In the genomic region with DNA sequence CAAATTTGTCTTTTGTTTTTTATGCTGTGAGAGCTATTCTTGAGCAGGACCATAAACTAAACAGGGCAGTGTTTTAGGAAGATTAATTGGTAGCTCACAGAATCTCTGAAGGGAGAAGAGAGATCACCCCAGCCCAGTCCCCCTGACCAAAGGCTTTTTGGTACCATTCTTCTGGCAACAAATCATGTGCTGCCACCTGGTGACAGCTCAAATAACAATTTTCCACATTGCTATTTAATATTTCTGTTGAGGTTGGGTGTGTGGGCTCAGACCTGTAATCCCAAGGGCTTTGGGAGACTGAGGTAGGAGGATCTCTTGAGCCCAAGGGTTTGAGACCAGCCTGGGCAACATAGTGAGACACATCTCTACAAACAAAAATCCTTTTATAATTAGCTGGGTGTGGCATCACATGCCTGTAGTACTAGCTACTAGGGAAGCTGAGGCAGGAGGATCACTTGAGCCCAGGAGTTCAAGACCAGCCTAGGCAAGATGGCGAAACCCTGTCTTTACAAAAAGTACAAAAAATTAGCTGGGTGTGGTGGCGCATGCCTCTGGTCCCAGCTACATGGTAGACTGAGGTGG, we compare ENCODE assay signal across 8 cellular contexts. TPM values are rescaled to one million over a fixed set of nuclear protein-coding genes. Genes with fewer than 3 reads are reported as not detected.
DNase-seq lines count a peak whose midpoint lies in the region; ATAC-seq and TF ChIP-seq lines count a peak whose summit lies in the region.

No MANE protein-coding gene starts in this region.

- no peak overlapping the region for H2BK12ac ChIP-seq in H9 (ENCODE audit: insufficient read length, low read depth, low read length)

- H3K4ac ChIP-seq in H9 (ENCODE audit: low read depth, low read length), result no peak overlapping the region

- no peak overlapping the region for H4K91ac ChIP-seq in H9 (ENCODE audit: insufficient read length, low read depth, low read length)

- H3K27me3 Mint-ChIP-seq in CD8-positive, alpha-beta memory T cell, result no peaks in the 10 kb centered on the region
- peaks cover 3% of the 10 kb centered on the region for H3K27me3 Mint-ChIP-seq in H9 (ENCODE audit: low read depth)
- H3K27me3 Mint-ChIP-seq in activated T-cell treated with anti-CD3 and anti-CD28 coated beads, Interleukin-2, amount 50 U/mL, for 72 hours (ENCODE audit: low read depth), result no peaks in the 10 kb centered on the region

- H3K23ac ChIP-seq in H9 (ENCODE audit: insufficient read length, low read depth, low read length), result no peak overlapping the region

- H3K23me2 ChIP-seq in H9 (ENCODE audit: insufficient read length, low read depth, low read length, poor library complexity, severe bottlenecking), result peaks cover 10% of the 10 kb centered on the region

- H3T11ph ChIP-seq in H9 (ENCODE audit: low read length), result no peak overlapping the region

- no peak overlapping the region for H2BK5ac ChIP-seq in H9 (ENCODE audit: insufficient read length, low read length)

- H3K27me3 ChIP-seq in CD8-positive, alpha-beta memory T cell (ENCODE audit: insufficient read depth, low read length, poor library complexity, severe bottlenecking), result no peaks in the 10 kb centered on the region
- H3K27me3 ChIP-seq in H9 (ENCODE audit: insufficient read depth, low read length), result no peaks in the 10 kb centered on the region

- peak overlapping the region in 6 of 8 donors; percentile 1 to 77 (median 58) for H3K27ac Mint-ChIP-seq in CD8-positive, alpha-beta memory T cell
- H3K27ac Mint-ChIP-seq in H9, result no peak overlapping the region
- H3K27ac Mint-ChIP-seq in activated T-cell treated with anti-CD3 and anti-CD28 coated beads, Interleukin-2, amount 50 U/mL, for 72 hours, result no peak overlapping the region

- no peak overlapping the region for H2AFZ ChIP-seq in H9 (ENCODE audit: low read length)

- no peak overlapping the region for H3K9ac ChIP-seq in H9 (ENCODE audit: extremely low read depth, insufficient read length, low read length)

- H3K4me3 ChIP-seq in CD8-positive, alpha-beta memory T cell (ENCODE audit: low read length), result no peak overlapping the region
- no peak overlapping the region for H3K4me3 ChIP-seq in retinal pigment epithelial cell (ENCODE audit: low read length)

- peaks cover 14% of the 10 kb centered on the region for H3K4me1 ChIP-seq in CD8-positive, alpha-beta memory T cell (ENCODE audit: insufficient read depth, low read length)
- no peaks in the 10 kb centered on the region for H3K4me1 ChIP-seq in H9 (ENCODE audit: insufficient read depth, low read length)

- no peak overlapping the region for H2BK20ac ChIP-seq in H9 (ENCODE audit: low read depth, low read length, poor library complexity, severe bottlenecking)

- DNase-seq in CD8-positive, alpha-beta memory T cell, result peak; percentile 34 to 58 (median 50)
- DNase-seq in H9 (peak; percentile 38), NCI-H774 (lab: John Stamatoyannopoulos, UW) (peak; percentile 44), fibroblast of the conjunctiva (ENCODE audit: low read depth) (peak; percentile 51), retinal pigment epithelial cell (ENCODE audit: low read depth) (no peak)
- DNase-seq in activated T-cell treated with anti-CD3 and anti-CD28 coated beads, Interleukin-2, amount 50 U/mL, for 72 hours, result peak; percentile 43 to 50

- no peak overlapping the region for H3K14ac ChIP-seq in H9 (ENCODE audit: insufficient read depth, low read length)

- CTCF ChIA-PET in CD8-positive, alpha-beta memory T cell (lab: Charles Lee), result interaction anchor here (0.6 to 8.5 kb wide), 29 partner anchors 8 to 819 kb away, joined by 3 to 104 read pairs (median 4); a partner anchor contains a TSS

- no peak overlapping the region for H4K8ac ChIP-seq in H9 (replicated peaks; ENCODE audit: insufficient read length, low read depth, low read length)

- peaks cover 4 to 9% (median 6%) of the 10 kb centered on the region in 3 donors for H3K4me1 Mint-ChIP-seq in CD8-positive, alpha-beta memory T cell
- peaks cover 5% of the 10 kb centered on the region in 2 experiments for H3K4me1 Mint-ChIP-seq in H9
- peaks cover 10% of the 10 kb centered on the region for H3K4me1 Mint-ChIP-seq in activated T-cell treated with anti-CD3 and anti-CD28 coated beads, Interleukin-2, amount 50 U/mL, for 72 hours (ENCODE audit: low read depth)

- no peaks in the 10 kb centered on the region for H3K9me3 ChIP-seq in CD8-positive, alpha-beta memory T cell (ENCODE audit: low read length)
- H3K9me3 ChIP-seq in H9 (ENCODE audit: control insufficient read depth, low read depth, low read length), result no peaks in the 10 kb centered on the region

- no peak overlapping the region for H3K4me2 ChIP-seq in H9 (ENCODE audit: insufficient read depth, insufficient read length, low read length)

- peak; percentile 73 for TF ChIP-seq CTCF in H9 (conservative IDR thresholded peaks at IDR 0.05)
- TF ChIP-seq CTCF in retinal pigment epithelial cell (conservative IDR thresholded peaks at IDR 0.05; ENCODE audit: low read depth, low read length), result peak; percentile 53

- no peak overlapping the region for H2BK120ac ChIP-seq in H9 (ENCODE audit: low read depth, low read length, poor library complexity, severe bottlenecking)

- POLR2A ChIA-PET in CD8-positive, alpha-beta memory T cell (lab: Charles Lee), result no interaction called here

- no peak overlapping the region for H3K18ac ChIP-seq in H9 (ENCODE audit: insufficient read length, low read depth, low read length)

- no peak overlapping the region for H3K56ac ChIP-seq in H9 (ENCODE audit: insufficient read length, low read depth, low read length)

- H3K27ac ChIP-seq in CD8-positive, alpha-beta memory T cell (ENCODE audit: low read depth, low read length), result no peak overlapping the region
- no peak overlapping the region for H3K27ac ChIP-seq in H9 (ENCODE audit: insufficient read length, low read depth, low read length)

- H3K79me1 ChIP-seq in H9 (ENCODE audit: insufficient read depth, low read depth, low read length, poor library complexity, severe bottlenecking), result no peaks in the 10 kb centered on the region

- H3K36me3 Mint-ChIP-seq in CD8-positive, alpha-beta memory T cell, result peaks cover 0 to 20% (median 5%) of the 10 kb centered on the region in 3 donors
- peaks cover 2 to 9% (median 9%) of the 10 kb centered on the region in 3 experiments; a peak in 6 of 7 replicates for H3K36me3 Mint-ChIP-seq in H9 (ENCODE audit: insufficient read depth in 1 of 3, low read depth in 3 of 3)
- peaks cover 0 to 4% of the 10 kb centered on the region in 2 donors for H3K36me3 Mint-ChIP-seq in activated T-cell treated with anti-CD3 and anti-CD28 coated beads, Interleukin-2, amount 50 U/mL, for 72 hours (ENCODE audit: insufficient read depth in 2 of 2)

- no peaks in the 10 kb centered on the region for H3K79me2 ChIP-seq in H9 (ENCODE audit: insufficient read depth, low read length)

- no CpG with 5 or more reads among the region's 2 CpGs for WGBS in H9 (ENCODE audit: extremely low coverage, insufficient read length, low lambda C conversion rate)

- H2BK15ac ChIP-seq in H9 (ENCODE audit: low read depth, low read length), result no peak overlapping the region

- peak overlapping the region in 4 of 7 donors; percentile 38 to 66 (median 61) for H3K4me3 Mint-ChIP-seq in CD8-positive, alpha-beta memory T cell
- peak overlapping the region in 1 of 2 experiments; percentile 50; a peak in 1 of 5 replicates for H3K4me3 Mint-ChIP-seq in H9
- H3K4me3 Mint-ChIP-seq in activated T-cell treated with anti-CD3 and anti-CD28 coated beads, Interleukin-2, amount 50 U/mL, for 72 hours, result peak overlapping the region in 1 of 2 donors; percentile 36

- ATAC-seq in activated T-cell treated with anti-CD3 and anti-CD28 coated beads, Interleukin-2, amount 50 U/mL, for 72 hours (replicated peaks in 1 of 2), result no peak
- no peak for ATAC-seq in HG02642 (IDR thresholded peaks at IDR 0.05; ENCODE audit: poor library complexity, unreplicated experiment)
- no peak for ATAC-seq in HG03097 (IDR thresholded peaks at IDR 0.05; ENCODE audit: low FRiP score, unreplicated experiment)

- H3K9me3 Mint-ChIP-seq in CD8-positive, alpha-beta memory T cell, result no peaks in the 10 kb centered on the region
- H3K9me3 Mint-ChIP-seq in H9, result peaks cover 6 to 12% of the 10 kb centered on the region in 2 experiments; a peak in 4 of 5 replicates
- H3K9me3 Mint-ChIP-seq in activated T-cell treated with anti-CD3 and anti-CD28 coated beads, Interleukin-2, amount 50 U/mL, for 72 hours, result no peaks in the 10 kb centered on the region

- H3K36me3 ChIP-seq in CD8-positive, alpha-beta memory T cell (ENCODE audit: insufficient read depth, low read length), result no peaks in the 10 kb centered on the region

- H4K20me1 ChIP-seq in H9 (ENCODE audit: control insufficient read depth, insufficient read depth, insufficient read length), result no peaks in the 10 kb centered on the region

- H4K5ac ChIP-seq in H9 (ENCODE audit: insufficient read length, low read depth, low read length), result no peak overlapping the region

- no peak overlapping the region for H2AK5ac ChIP-seq in H9 (ENCODE audit: insufficient read length, low read length)

RNA-seq across cellular contexts. Expression of a gene that starts 2.2 kb away (rescaled TPM):
- 1 to 10 TPM; 2.9 to 3.6 TPM for total RNA-seq in CD8-positive, alpha-beta memory T cell
- polyA plus RNA-seq in CD8-positive, alpha-beta memory T cell, result 3.1 TPM
- total RNA-seq in H9 (2021), result 6.2 and 7.2 TPM in 2 replicates
- 1 to 10 TPM; 5.9 to 8.8 TPM for total RNA-seq in activated T-cell treated with anti-CD3 and anti-CD28 coated beads, Interleukin-2, amount 50 U/mL, for 72 hours

RNA-seq across cellular contexts. Expression of a gene that starts 6.7 kb away (rescaled TPM):
- total RNA-seq in CD8-positive, alpha-beta memory T cell, result 1 to 10 TPM; 6.1 to 6.6 TPM
- polyA plus RNA-seq in CD8-positive, alpha-beta memory T cell, result 7.7 TPM
- total RNA-seq in H9 (2021), result 1.4 and 2.4 TPM in 2 replicates
- total RNA-seq in activated T-cell treated with anti-CD3 and anti-CD28 coated beads, Interleukin-2, amount 50 U/mL, for 72 hours, result 10 to 100 TPM; 15.2 to 15.5 TPM

RNA-seq across cellular contexts. Expression of a gene that starts 6.9 kb away (rescaled TPM):
- total RNA-seq in CD8-positive, alpha-beta memory T cell, result 1 to 10 TPM; 6.6 to 7.2 TPM
- 0.64 TPM for polyA plus RNA-seq in CD8-positive, alpha-beta memory T cell
- total RNA-seq in H9 (2021), result 11.9 and 12.8 TPM in 2 replicates
- 1 to 10 TPM; 3.4 to 4.7 TPM for total RNA-seq in activated T-cell treated with anti-CD3 and anti-CD28 coated beads, Interleukin-2, amount 50 U/mL, for 72 hours

RNA-seq across cellular contexts. Expression of a gene that starts 28.5 kb away (rescaled TPM):
- 100 to 1,000 TPM; 784 to 849 TPM for total RNA-seq in CD8-positive, alpha-beta memory T cell
- 261 TPM for polyA plus RNA-seq in CD8-positive, alpha-beta memory T cell
- 1,003 and 1,011 TPM in 2 replicates for total RNA-seq in H9 (2021)
- 100 to 1,000 TPM; 128 to 146 TPM for total RNA-seq in activated T-cell treated with anti-CD3 and anti-CD28 coated beads, Interleukin-2, amount 50 U/mL, for 72 hours

RNA-seq across cellular contexts. Expression of a gene that starts 57.4 kb away (rescaled TPM):
- 100 to 1,000 TPM; 204 to 217 TPM for total RNA-seq in CD8-positive, alpha-beta memory T cell
- polyA plus RNA-seq in CD8-positive, alpha-beta memory T cell, result 98.3 TPM
- 286 and 311 TPM in 2 replicates for total RNA-seq in H9 (2021)
- total RNA-seq in activated T-cell treated with anti-CD3 and anti-CD28 coated beads, Interleukin-2, amount 50 U/mL, for 72 hours, result 100 to 1,000 TPM; 155 to 178 TPM

Comparison
In these comparisons a context has a peak if more than half of its experiments do, and no peak if none do; other contexts are left out.
1. H3K27ac Mint-ChIP-seq: peak in CD8-positive, alpha-beta memory T cell (6 of 8); none in H9 (0 of 3) and activated T-cell treated with anti-CD3 and anti-CD28 coated beads, Interleukin-2, amount 50 U/mL, for 72 hours (single experiment).